In the genomic region with DNA sequence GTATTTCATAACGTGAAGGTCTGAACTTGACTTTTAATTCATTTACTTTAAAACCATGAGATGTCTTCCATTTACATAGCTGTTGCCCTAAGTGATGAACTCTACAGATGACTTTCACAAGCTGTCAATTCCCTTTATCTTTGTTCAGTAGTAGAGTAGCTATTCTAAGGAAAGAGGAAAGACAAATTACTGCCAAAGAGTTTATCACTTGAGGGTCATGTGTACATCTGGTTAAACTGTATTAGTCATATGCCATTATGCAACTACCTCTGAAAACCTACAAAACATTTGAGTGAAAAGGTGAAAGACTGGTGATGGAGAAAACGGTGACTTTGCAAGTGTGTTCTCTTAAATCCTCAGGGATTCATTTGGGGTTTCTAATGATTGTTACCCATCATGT, we compare ENCODE assay signal across 28 cellular contexts.
"Had no signal": no experiment of that assay in that cellular context is flagged by ENCODE, and none has a peak within 500 bp of the region (broad histone marks: within the 10 kb centered on the region; RNA-seq: fewer than 3 reads in every experiment).

No MANE protein-coding gene starts in this region.

- H3K27ac ChIP-seq: colonic mucosa, esophagus muscularis mucosa, foreskin keratinocyte, gastroesophageal sphincter, heart left ventricle, hepatocyte, neural progenitor cell, pancreas, right atrium auricular region, stomach, testis, tibial artery had no signal

- DNase-seq: colonic mucosa; effector CD8-positive, alpha-beta T cell; endodermal cell; foreskin keratinocyte; heart left ventricle; kidney; mesenchymal stem cell; mucosa of descending colon; naive B cell; nucleus accumbens; pancreas; stimulated activated CD4-positive, alpha-beta T cell treated with anti-CD3 and anti-CD28 coated beads, Interleukin-12 subunit alpha, Interleukin-12 subunit beta, amount 100 ng/mL, for 4 hours; stimulated activated CD4-positive, alpha-beta T cell treated with anti-CD3 and anti-CD28 coated beads, Interleukin-1b, Interleukin-23, amount 100 ng/mL, for 48 hours; stimulated activated CD4-positive, alpha-beta T cell treated with anti-CD3 and anti-CD28 coated beads, Interleukin-4, amount 100 ng/mL, for 1 hour; stimulated activated naive CD4-positive, alpha-beta T cell treated with Interleukin-2 at 50 U/mL for 16 hours; stomach; testis; tibial artery had no signal

- H3K27me3 ChIP-seq: colonic mucosa, esophagus muscularis mucosa, foreskin keratinocyte, gastroesophageal sphincter, heart left ventricle, hepatocyte, neural progenitor cell, pancreas, right atrium auricular region, stomach, testis, tibial artery had no signal

- FAIRE-seq: kidney, pancreas had no signal

- H3K9me3 ChIP-seq: colonic mucosa, esophagus muscularis mucosa, gastroesophageal sphincter, mucosa of descending colon, pancreas, testis, tibial artery had no signal

- H3K36me3 ChIP-seq: colonic mucosa, esophagus muscularis mucosa, gastroesophageal sphincter, heart left ventricle, neural progenitor cell, pancreas, right atrium auricular region, stomach, tibial artery had no signal

- H3K4me3 ChIP-seq: colonic mucosa, esophagus muscularis mucosa, gastroesophageal sphincter, heart left ventricle, hepatocyte, lung, mucosa of descending colon, neural progenitor cell, pancreas, right atrium auricular region, smooth muscle cell, stomach, testis, tibial artery had no signal

- H3K4me1 ChIP-seq: colonic mucosa, esophagus muscularis mucosa, foreskin keratinocyte, gastroesophageal sphincter, heart left ventricle, pancreas, right atrium auricular region, stomach, testis, tibial artery had no signal

- ATAC-seq: foreskin keratinocyte; gastroesophageal sphincter; heart left ventricle; left lobe of liver; mucosa of descending colon; pancreas; sciatic nerve; stimulated activated effector memory CD8-positive, alpha-beta T cell treated with anti-CD3 and anti-CD28 coated beads, Interleukin-12 subunit alpha, Interleukin-12 subunit beta, amount 100 ng/mL, for 72 hours had no signal
